1 cellular context compared by ENCODE assay signal in the genomic region with DNA sequence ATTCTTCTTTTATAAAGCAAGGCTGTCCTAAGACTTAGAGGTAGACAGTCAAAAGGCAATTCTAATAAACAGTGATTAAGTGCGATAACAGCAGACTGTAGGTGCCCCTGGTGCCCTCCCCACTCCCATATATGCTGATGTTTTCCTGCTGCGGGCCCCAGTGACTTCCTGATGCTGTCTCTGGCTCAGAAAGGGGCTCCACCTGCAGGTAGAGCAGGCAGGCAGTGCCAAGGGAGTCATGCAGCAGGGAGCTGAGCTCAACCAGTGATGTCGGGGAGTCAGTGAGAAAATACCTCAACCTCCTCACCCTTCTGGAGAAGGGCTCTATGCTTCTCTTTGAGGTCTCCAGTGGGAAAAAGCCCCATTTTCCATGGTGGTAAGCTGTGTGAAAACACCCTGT.
TF ChIP-seq lines count a peak whose summit lies in the region.

No MANE protein-coding gene starts in this region.

TF ChIP-seq in H1, 55 proteins besides CTCF, POLR2A, EP300 and RAD21:
- TF ChIP-seq FOSL1 (IDR thresholded peaks at IDR 0.05; ENCODE audit: insufficient read depth, low read depth, low read length) (no peak), PHF8 (conservative IDR thresholded peaks at IDR 0.05; ENCODE audit: low read depth, low read length) (no peak), SP2 (IDR thresholded peaks at IDR 0.05; ENCODE audit: low read length) (no peak), SUZ12 (IDR thresholded peaks at IDR 0.05; ENCODE audit: low read length) (no peak), RFX5 (IDR thresholded peaks at IDR 0.05; ENCODE audit: borderline replicate concordance, low read depth, low read length) (no peak), JUND (IDR thresholded peaks at IDR 0.05; ENCODE audit: low read length) (no peak), HDAC6 (IDR thresholded peaks at IDR 0.05; ENCODE audit: low read depth, low read length) (no peak), CBX5 (IDR thresholded peaks at IDR 0.05; ENCODE audit: low read depth, low read length) (no peak), CTBP2 (IDR thresholded peaks at IDR 0.05; ENCODE audit: borderline replicate concordance, insufficient read depth, insufficient read length, low read length) (no peak), SIRT6 (IDR thresholded peaks at IDR 0.05; ENCODE audit: low read length) (no peak), YY1 (IDR thresholded peaks at IDR 0.05; ENCODE audit: low read depth, low read length) (no peak), GABPA (IDR thresholded peaks at IDR 0.05; ENCODE audit: borderline replicate concordance, insufficient read depth, low read length) (no peak), CBX8 (IDR thresholded peaks at IDR 0.05; ENCODE audit: borderline replicate concordance, low read depth, low read length) (no peak), TAF1 (IDR thresholded peaks at IDR 0.05; ENCODE audit: low read depth, low read length) (no peak), RNF2 (IDR thresholded peaks at IDR 0.05; ENCODE audit: borderline replicate concordance, low read depth, low read length, missing control alignments, poor library complexity, severe bottlenecking) (no peak), SP4 (IDR thresholded peaks at IDR 0.05; ENCODE audit: low read length) (no peak)
- TF ChIP-seq, protein P1, sequence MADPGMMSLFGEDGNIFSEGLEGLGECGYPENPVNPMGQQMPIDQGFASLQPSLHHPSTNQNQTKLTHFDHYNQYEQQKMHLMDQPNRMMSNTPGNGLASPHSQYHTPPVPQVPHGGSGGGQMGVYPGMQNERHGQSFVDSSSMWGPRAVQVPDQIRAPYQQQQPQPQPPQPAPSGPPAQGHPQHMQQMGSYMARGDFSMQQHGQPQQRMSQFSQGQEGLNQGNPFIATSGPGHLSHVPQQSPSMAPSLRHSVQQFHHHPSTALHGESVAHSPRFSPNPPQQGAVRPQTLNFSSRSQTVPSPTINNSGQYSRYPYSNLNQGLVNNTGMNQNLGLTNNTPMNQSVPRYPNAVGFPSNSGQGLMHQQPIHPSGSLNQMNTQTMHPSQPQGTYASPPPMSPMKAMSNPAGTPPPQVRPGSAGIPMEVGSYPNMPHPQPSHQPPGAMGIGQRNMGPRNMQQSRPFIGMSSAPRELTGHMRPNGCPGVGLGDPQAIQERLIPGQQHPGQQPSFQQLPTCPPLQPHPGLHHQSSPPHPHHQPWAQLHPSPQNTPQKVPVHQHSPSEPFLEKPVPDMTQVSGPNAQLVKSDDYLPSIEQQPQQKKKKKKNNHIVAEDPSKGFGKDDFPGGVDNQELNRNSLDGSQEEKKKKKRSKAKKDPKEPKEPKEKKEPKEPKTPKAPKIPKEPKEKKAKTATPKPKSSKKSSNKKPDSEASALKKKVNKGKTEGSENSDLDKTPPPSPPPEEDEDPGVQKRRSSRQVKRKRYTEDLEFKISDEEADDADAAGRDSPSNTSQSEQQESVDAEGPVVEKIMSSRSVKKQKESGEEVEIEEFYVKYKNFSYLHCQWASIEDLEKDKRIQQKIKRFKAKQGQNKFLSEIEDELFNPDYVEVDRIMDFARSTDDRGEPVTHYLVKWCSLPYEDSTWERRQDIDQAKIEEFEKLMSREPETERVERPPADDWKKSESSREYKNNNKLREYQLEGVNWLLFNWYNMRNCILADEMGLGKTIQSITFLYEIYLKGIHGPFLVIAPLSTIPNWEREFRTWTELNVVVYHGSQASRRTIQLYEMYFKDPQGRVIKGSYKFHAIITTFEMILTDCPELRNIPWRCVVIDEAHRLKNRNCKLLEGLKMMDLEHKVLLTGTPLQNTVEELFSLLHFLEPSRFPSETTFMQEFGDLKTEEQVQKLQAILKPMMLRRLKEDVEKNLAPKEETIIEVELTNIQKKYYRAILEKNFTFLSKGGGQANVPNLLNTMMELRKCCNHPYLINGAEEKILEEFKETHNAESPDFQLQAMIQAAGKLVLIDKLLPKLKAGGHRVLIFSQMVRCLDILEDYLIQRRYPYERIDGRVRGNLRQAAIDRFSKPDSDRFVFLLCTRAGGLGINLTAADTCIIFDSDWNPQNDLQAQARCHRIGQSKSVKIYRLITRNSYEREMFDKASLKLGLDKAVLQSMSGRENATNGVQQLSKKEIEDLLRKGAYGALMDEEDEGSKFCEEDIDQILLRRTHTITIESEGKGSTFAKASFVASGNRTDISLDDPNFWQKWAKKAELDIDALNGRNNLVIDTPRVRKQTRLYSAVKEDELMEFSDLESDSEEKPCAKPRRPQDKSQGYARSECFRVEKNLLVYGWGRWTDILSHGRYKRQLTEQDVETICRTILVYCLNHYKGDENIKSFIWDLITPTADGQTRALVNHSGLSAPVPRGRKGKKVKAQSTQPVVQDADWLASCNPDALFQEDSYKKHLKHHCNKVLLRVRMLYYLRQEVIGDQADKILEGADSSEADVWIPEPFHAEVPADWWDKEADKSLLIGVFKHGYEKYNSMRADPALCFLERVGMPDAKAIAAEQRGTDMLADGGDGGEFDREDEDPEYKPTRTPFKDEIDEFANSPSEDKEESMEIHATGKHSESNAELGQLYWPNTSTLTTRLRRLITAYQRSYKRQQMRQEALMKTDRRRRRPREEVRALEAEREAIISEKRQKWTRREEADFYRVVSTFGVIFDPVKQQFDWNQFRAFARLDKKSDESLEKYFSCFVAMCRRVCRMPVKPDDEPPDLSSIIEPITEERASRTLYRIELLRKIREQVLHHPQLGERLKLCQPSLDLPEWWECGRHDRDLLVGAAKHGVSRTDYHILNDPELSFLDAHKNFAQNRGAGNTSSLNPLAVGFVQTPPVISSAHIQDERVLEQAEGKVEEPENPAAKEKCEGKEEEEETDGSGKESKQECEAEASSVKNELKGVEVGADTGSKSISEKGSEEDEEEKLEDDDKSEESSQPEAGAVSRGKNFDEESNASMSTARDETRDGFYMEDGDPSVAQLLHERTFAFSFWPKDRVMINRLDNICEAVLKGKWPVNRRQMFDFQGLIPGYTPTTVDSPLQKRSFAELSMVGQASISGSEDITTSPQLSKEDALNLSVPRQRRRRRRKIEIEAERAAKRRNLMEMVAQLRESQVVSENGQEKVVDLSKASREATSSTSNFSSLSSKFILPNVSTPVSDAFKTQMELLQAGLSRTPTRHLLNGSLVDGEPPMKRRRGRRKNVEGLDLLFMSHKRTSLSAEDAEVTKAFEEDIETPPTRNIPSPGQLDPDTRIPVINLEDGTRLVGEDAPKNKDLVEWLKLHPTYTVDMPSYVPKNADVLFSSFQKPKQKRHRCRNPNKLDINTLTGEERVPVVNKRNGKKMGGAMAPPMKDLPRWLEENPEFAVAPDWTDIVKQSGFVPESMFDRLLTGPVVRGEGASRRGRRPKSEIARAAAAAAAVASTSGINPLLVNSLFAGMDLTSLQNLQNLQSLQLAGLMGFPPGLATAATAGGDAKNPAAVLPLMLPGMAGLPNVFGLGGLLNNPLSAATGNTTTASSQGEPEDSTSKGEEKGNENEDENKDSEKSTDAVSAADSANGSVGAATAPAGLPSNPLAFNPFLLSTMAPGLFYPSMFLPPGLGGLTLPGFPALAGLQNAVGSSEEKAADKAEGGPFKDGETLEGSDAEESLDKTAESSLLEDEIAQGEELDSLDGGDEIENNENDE (IDR thresholded peaks at IDR 0.05; ENCODE audit: insufficient replicate concordance, low read length): no peak
- TF ChIP-seq, protein P2, sequence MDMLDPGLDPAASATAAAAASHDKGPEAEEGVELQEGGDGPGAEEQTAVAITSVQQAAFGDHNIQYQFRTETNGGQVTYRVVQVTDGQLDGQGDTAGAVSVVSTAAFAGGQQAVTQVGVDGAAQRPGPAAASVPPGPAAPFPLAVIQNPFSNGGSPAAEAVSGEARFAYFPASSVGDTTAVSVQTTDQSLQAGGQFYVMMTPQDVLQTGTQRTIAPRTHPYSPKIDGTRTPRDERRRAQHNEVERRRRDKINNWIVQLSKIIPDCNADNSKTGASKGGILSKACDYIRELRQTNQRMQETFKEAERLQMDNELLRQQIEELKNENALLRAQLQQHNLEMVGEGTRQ (IDR thresholded peaks at IDR 0.05; ENCODE audit: low read length): no peak
- TF ChIP-seq, protein P3, sequence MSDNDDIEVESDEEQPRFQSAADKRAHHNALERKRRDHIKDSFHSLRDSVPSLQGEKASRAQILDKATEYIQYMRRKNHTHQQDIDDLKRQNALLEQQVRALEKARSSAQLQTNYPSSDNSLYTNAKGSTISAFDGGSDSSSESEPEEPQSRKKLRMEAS (IDR thresholded peaks at IDR 0.05): no peak
- TF ChIP-seq, protein P4, sequence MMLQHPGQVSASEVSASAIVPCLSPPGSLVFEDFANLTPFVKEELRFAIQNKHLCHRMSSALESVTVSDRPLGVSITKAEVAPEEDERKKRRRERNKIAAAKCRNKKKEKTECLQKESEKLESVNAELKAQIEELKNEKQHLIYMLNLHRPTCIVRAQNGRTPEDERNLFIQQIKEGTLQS (IDR thresholded peaks at IDR 0.05; ENCODE audit: insufficient read depth, low read depth, low read length): no peak
TF ChIP-seq in H1: peak in this region for 0.
